In genomic region chr7:43943702-43944187, GRCh38 we compare ENCODE assay signal across 25 cellular contexts. TPM values are rescaled to one million over a fixed set of nuclear protein-coding genes. Genes with fewer than 3 reads are reported as not detected.
DNase-seq lines count a peak whose midpoint lies in the region; ATAC-seq, FAIRE-seq and TF ChIP-seq lines count a peak whose summit lies in the region.
"Had no signal": no experiment of that assay in that cellular context is flagged by ENCODE, and none has a peak within 500 bp of the region (broad histone marks: within the 10 kb centered on the region; RNA-seq: fewer than 3 reads in every experiment).

No MANE protein-coding gene starts in this region.

- in situ Hi-C loops in K562 (cut with MboI): no loop called here

- peak; percentile 16; the same call in 1 of the 2 replicates for ATAC-seq in HCT116
- ATAC-seq in K562: no peak

- H3K9me1 ChIP-seq in K562 (ENCODE audit: control insufficient read depth, insufficient read depth, low read length): no peaks in the 10 kb centered on the region

- intact Hi-C loops in HCT116 (cut with micrococcal nuclease) (no loop called here), K562 (cut with micrococcal nuclease) (no loop called here)

- TF ChIP-seq RAD21 in HCT116 (IDR thresholded peaks at IDR 0.05; ENCODE audit: low read depth) (no peak), K562 (CRISPR knock-in tag; conservative IDR thresholded peaks at IDR 0.05 in 1 of 2, IDR thresholded peaks at IDR 0.05 in 1 of 2) (no peak)

- H3K4me3 ChIP-seq in HCT116 (replicated peaks in 1 of 2; ENCODE audit: low read depth in 1 of 2, low read length in 2 of 2) (no peak overlapping the region), NB4 (ENCODE audit: low read depth, low read length) (no peak overlapping the region), K562 (no peak overlapping the region), mucosa of rectum (ENCODE audit: low read length in 2 of 2) (no peak overlapping the region), coronary artery (no peak overlapping the region)
- H3K4me3 ChIP-seq: BLaER1 treated with 17β-estradiol and CSF1 and Interleukin-3, amounts not matched to agents 10 nM and 100 nM; SK-N-MC had no signal

- peak overlapping the region; percentile 37 for H3K4me2 ChIP-seq in HCT116 (ENCODE audit: low read length)
- no peak overlapping the region for H3K4me2 ChIP-seq in K562 (ENCODE audit: insufficient read depth, low read length)
- H3K4me2 ChIP-seq: BLaER1 treated with 17β-estradiol and CSF1 and Interleukin-3, amounts not matched to agents 10 nM and 100 nM had no signal

- no peaks in the 10 kb centered on the region for H3K9me3 ChIP-seq in HCT116 (ENCODE audit: control insufficient read depth in 1 of 2, insufficient read depth in 1 of 2, low read depth in 1 of 2, low read length in 2 of 2)
- H3K9me3 ChIP-seq in K562 (replicated peaks; ENCODE audit: control insufficient read depth, insufficient read depth, low read depth, low read length): no peaks in the 10 kb centered on the region
- H3K9me3 ChIP-seq in mucosa of rectum (ENCODE audit: control insufficient read depth in 2 of 2, low read length in 2 of 2): no peaks in the 10 kb centered on the region
- H3K9me3 ChIP-seq: BLaER1 treated with 17β-estradiol and CSF1 and Interleukin-3, amounts not matched to agents 10 nM and 100 nM had no signal

- no peaks in the 10 kb centered on the region for H3K9me2 ChIP-seq in HCT116 (ENCODE audit: insufficient read depth)

- H3K9ac ChIP-seq in HCT116 (ENCODE audit: low read length) (no peak overlapping the region), K562 (ENCODE audit: insufficient read depth in 1 of 2, low read depth in 2 of 2, low read length in 2 of 2) (peak overlapping the region in 1 of 2 experiments; percentile 87; a peak in 2 of 4 replicates), mucosa of rectum (ENCODE audit: low read depth in 1 of 2, low read length in 2 of 2) (peak overlapping the region in 1 of 2 donors; percentile 11)
- H3K9ac ChIP-seq: BLaER1 treated with 17β-estradiol and CSF1 and Interleukin-3, amounts not matched to agents 10 nM and 100 nM had no signal

- no peaks in the 10 kb centered on the region for H4K20me1 ChIP-seq in HCT116 (ENCODE audit: insufficient read depth)
- no peaks in the 10 kb centered on the region for H4K20me1 ChIP-seq in K562 (replicated peaks; ENCODE audit: control insufficient read depth, insufficient read depth, low read length)

- no peak for DNase-seq in HCT116 (ENCODE audit: low read depth, low spot score)
- DNase-seq in NB4 (ENCODE audit: low read depth): peak; percentile 57
- no peak for DNase-seq in K562 (ENCODE audit: extremely low read depth in 1 of 4, low spot score in 3 of 4)
- no peak for DNase-seq in NCI-H2171 (lab: John Stamatoyannopoulos, UW)
- DNase-seq in coronary artery (ENCODE audit: low spot score): no peak
- no peak for DNase-seq in DMS153 treated with DMSO at 0.1 percent for 48 hours (lab: John Stamatoyannopoulos, UW; ENCODE audit: unreplicated experiment)
- DNase-seq: ACHN; CD4-positive, alpha-beta memory T cell; GOT3; Karpas-422; NCI-H1092; NCI-H1436; NCI-H187 treated with DMSO at 0.1 percent for 48 hours; NCI-H226; NCI-H524; OCI-M1; RPMI8226; SHP77 treated with DMSO at 0.1 percent for 48 hours; T-helper 1 cell had no signal

- no peak for FAIRE-seq in K562 (lab: Jason Lieb, UNC)
- FAIRE-seq: G401.6, GM18507 had no signal

- H3K4me1 ChIP-seq in HCT116 (ENCODE audit: control insufficient read depth in 1 of 2, insufficient read depth in 2 of 2, low read length in 2 of 2) (peaks cover 6 to 14% of the 10 kb centered on the region in 2 experiments; a peak in 3 of 4 replicates), K562 (replicated peaks in 1 of 2; ENCODE audit: control insufficient read depth in 2 of 2, insufficient read depth in 2 of 2, low read length in 2 of 2) (no peaks in the 10 kb centered on the region; a peak in 1 of 5 replicates), mucosa of rectum (ENCODE audit: control insufficient read depth in 2 of 2, insufficient read depth in 2 of 2, low read length in 2 of 2) (peaks cover 10 to 14% of the 10 kb centered on the region in 2 donors)

- WGBS in K562 (ENCODE audit: insufficient coverage, low coverage, missing lambda C conversion rate): 65% methylated on average over 11 of the region's 11 CpGs

- BruUV-seq in HCT116 (replicated peaks; lab: Mats Ljungman, UMichigan): no TSS peak
- BruUV-seq in K562 (replicated peaks; lab: Mats Ljungman, UMichigan): no TSS peak

- TF ChIP-seq CTCF in HCT116 (IDR thresholded peaks at IDR 0.05 in 2 of 3, conservative IDR thresholded peaks at IDR 0.05 in 1 of 3; ENCODE audit: borderline replicate concordance in 1 of 3, insufficient read depth in 1 of 3, low read depth in 2 of 3, low read length in 2 of 3) (no peak), NB4 (IDR thresholded peaks at IDR 0.05; ENCODE audit: low read depth, low read length) (no peak), K562 (IDR thresholded peaks at IDR 0.05 in 2 of 3, conservative IDR thresholded peaks at IDR 0.05 in 1 of 3; ENCODE audit: insufficient read depth in 2 of 3, low read depth in 1 of 3, low read length in 3 of 3) (no peak), coronary artery (IDR thresholded peaks at IDR 0.05) (no peak)

- CTCF ChIA-PET in HCT116 (lab: Charles Lee): interaction anchor here (1.6 kb wide), 1 partner anchor 361 kb away, joined by 5 read pairs; the partner anchor contains the start of gene STK17A
- CTCF ChIA-PET in K562 (lab: Yijun Ruan, JAX; ENCODE audit: low intra/inter-chr PET ratio): no interaction called here

- no peak overlapping the region for H3K27ac ChIP-seq in HCT116 (ENCODE audit: low read depth, low read length)
- no peak overlapping the region for H3K27ac ChIP-seq in K562 (ENCODE audit: extremely low read depth, low read depth, low read length)
- H3K27ac ChIP-seq in mucosa of rectum (ENCODE audit: low read depth in 2 of 2, low read length in 2 of 2): peak overlapping the region; percentile 26 to 41
- no peak overlapping the region for H3K27ac ChIP-seq in coronary artery
- H3K27ac ChIP-seq: BLaER1 treated with 17β-estradiol and CSF1 and Interleukin-3, amounts not matched to agents 10 nM and 100 nM; SK-N-MC had no signal

- H2AFZ ChIP-seq in HCT116 (ENCODE audit: low read depth, low read length, poor library complexity, severe bottlenecking) (no peak overlapping the region), K562 (ENCODE audit: low read depth, low read length) (no peak overlapping the region)

- H3K36me3 ChIP-seq in HCT116 (ENCODE audit: control insufficient read depth in 1 of 2, insufficient read depth in 2 of 2, low read length in 2 of 2) (no peaks in the 10 kb centered on the region), K562 (ENCODE audit: control insufficient read depth, insufficient read depth, low read length) (peaks cover 3% of the 10 kb centered on the region; the same call in 1 of the 3 replicates), mucosa of rectum (ENCODE audit: control insufficient read depth in 2 of 2, insufficient read depth in 2 of 2, low read length in 2 of 2) (peaks cover 0 to 6% of the 10 kb centered on the region in 2 donors)

- RAD21 ChIA-PET in HCT116 (lab: Charles Lee; ENCODE audit: low non-redundant PET in 1 of 2, low total read pairs in 2 of 2, uncharacterized antibody in 2 of 2, unreplicated experiment in 2 of 2): no interaction called here

- H3K79me2 ChIP-seq in HCT116 (ENCODE audit: insufficient read depth, low read length) (no peaks in the 10 kb centered on the region), K562 (ENCODE audit: control insufficient read depth, insufficient read depth, low read length) (no peaks in the 10 kb centered on the region)

- POLR2A ChIA-PET in HCT116 (lab: Charles Lee): no interaction called here
- POLR2A ChIA-PET in K562 (lab: Yijun Ruan, JAX): interaction anchor here (0.6 to 1.6 kb wide), 3 partner anchors 14 to 37 kb away, joined by 3 to 6 read pairs (median 4); partner anchors contain the start of gene UBE2D4

- no peak for TF ChIP-seq POLR2A in HCT116 (IDR thresholded peaks at IDR 0.05; ENCODE audit: borderline replicate concordance, extremely low read depth, insufficient read depth, insufficient read length)
- TF ChIP-seq POLR2A in NB4 (IDR thresholded peaks at IDR 0.05; ENCODE audit: extremely low read depth, insufficient read length): no peak
- TF ChIP-seq POLR2A in K562 (conservative IDR thresholded peaks at IDR 0.05): no peak

- TF ChIP-seq EP300 in K562 (IDR thresholded peaks at IDR 0.05; ENCODE audit: low read length): no peak

- no peaks in the 10 kb centered on the region for H3K27me3 ChIP-seq in HCT116 (ENCODE audit: insufficient read depth, low read length)
- no peaks in the 10 kb centered on the region for H3K27me3 ChIP-seq in K562 (ENCODE audit: control insufficient read depth in 2 of 2, insufficient read depth in 2 of 2, low read length in 2 of 2)
- H3K27me3 ChIP-seq in mucosa of rectum (ENCODE audit: control insufficient read depth in 2 of 2, insufficient read depth in 2 of 2, low read length in 2 of 2): no peaks in the 10 kb centered on the region
- H3K27me3 ChIP-seq: BLaER1 treated with 17β-estradiol and CSF1 and Interleukin-3, amounts not matched to agents 10 nM and 100 nM had no signal

RNA-seq across cellular contexts. Expression of gene UBE2D4, which starts 17.5 kb away (rescaled TPM):
- 12.9 TPM for total RNA-seq in HCT116 (2021; ENCODE audit: unreplicated experiment)
- 10.4 and 12.1 TPM in 2 replicates for polyA plus RNA-seq in HCT116 (2012)
- total RNA-seq in K562 (2011; cell fraction: chromatin; rRNA removed; ENCODE audit: low replicate concordance): 5.1 and 8.4 TPM in 2 replicates
- 3.8 and 4.3 TPM in 2 replicates for total RNA-seq in K562 (2011; cell fraction: nucleolus; rRNA removed)
- total RNA-seq in K562 (2011; cell fraction: nucleoplasm; rRNA removed): 4.6 and 7.3 TPM in 2 replicates
- total RNA-seq in K562 (2014; rRNA removed): 4.5 and 9.1 TPM in 2 replicates
- total RNA-seq in K562 (2014; rRNA removed; fragmentation: Illumina TruSeq; extraction: Trizol): 6.4 and 6.9 TPM in 2 replicates
- 7.0 and 8.3 TPM in 2 replicates for total RNA-seq in K562 (2015; rRNA removed; fragmentation: Illumina TruSeq; extraction: Trizol)
- total RNA-seq in K562 (2021): 10.2 and 11.7 TPM in 2 replicates
- polyA plus RNA-seq in K562 (2011; rRNA removed): 14.3 and 17.4 TPM in 2 replicates
- 24.0 and 24.2 TPM in 2 replicates for polyA plus RNA-seq in K562 (2011; cell fraction: cytosol; rRNA removed)
- polyA plus RNA-seq in K562 (2011; cell fraction: nucleus; rRNA removed): 9.4 and 10.3 TPM in 2 replicates
- polyA plus RNA-seq in K562 (2012): 10.5 and 13.2 TPM in 2 replicates
- 12.0 and 16.2 TPM in 2 replicates for polyA plus RNA-seq in K562 (2014; fragmentation: Illumina TruSeq; extraction: Trizol)
- polyA plus RNA-seq in K562 (2014; fragmentation: Nextera tagmentation; extraction: Ambion mirVana): 1 to 10 TPM; 3.3 to 4.7 TPM
- 7.5 and 9.0 TPM in 2 replicates for polyA plus RNA-seq in K562 (2014; rRNA removed)
- polyA minus RNA-seq in K562 (2011; rRNA and poly(A)+ RNA removed): 14.8 and 20.1 TPM in 2 replicates
- polyA minus RNA-seq in K562 (2011; cell fraction: cytosol; rRNA and poly(A)+ RNA removed): 7.6 and 11.1 TPM in 2 replicates
- 1.3 and 4.7 TPM in 2 replicates for polyA minus RNA-seq in K562 (2011; cell fraction: nucleus; rRNA and poly(A)+ RNA removed)

RNA-seq across cellular contexts. Expression of gene URGCP, which starts 37.3 kb away (rescaled TPM):
- 28.0 TPM for total RNA-seq in HCT116 (2021; ENCODE audit: unreplicated experiment)
- 15.9 and 16.8 TPM in 2 replicates for polyA plus RNA-seq in HCT116 (2012)
- total RNA-seq in K562 (2011; cell fraction: chromatin; rRNA removed; ENCODE audit: low replicate concordance): 23.3 and 33.1 TPM in 2 replicates
- total RNA-seq in K562 (2011; cell fraction: nucleolus; rRNA removed): 21.2 and 24.7 TPM in 2 replicates
- total RNA-seq in K562 (2011; cell fraction: nucleoplasm; rRNA removed): 19.4 and 24.6 TPM in 2 replicates
- 17.0 and 18.4 TPM in 2 replicates for total RNA-seq in K562 (2014; rRNA removed)
- total RNA-seq in K562 (2014; rRNA removed; fragmentation: Illumina TruSeq; extraction: Trizol): 9.7 and 10.3 TPM in 2 replicates
- 12.4 and 14.2 TPM in 2 replicates for total RNA-seq in K562 (2015; rRNA removed; fragmentation: Illumina TruSeq; extraction: Trizol)
- total RNA-seq in K562 (2021): 15.6 and 18.7 TPM in 2 replicates
- 14.9 and 15.6 TPM in 2 replicates for polyA plus RNA-seq in K562 (2011; rRNA removed)
- polyA plus RNA-seq in K562 (2011; cell fraction: cytosol; rRNA removed): 11.3 and 12.8 TPM in 2 replicates
- 19.8 and 22.6 TPM in 2 replicates for polyA plus RNA-seq in K562 (2011; cell fraction: nucleus; rRNA removed)
- polyA plus RNA-seq in K562 (2012): 12.3 and 14.9 TPM in 2 replicates
- 14.8 and 25.8 TPM in 2 replicates for polyA plus RNA-seq in K562 (2014; fragmentation: Illumina TruSeq; extraction: Trizol)
- polyA plus RNA-seq in K562 (2014; fragmentation: Nextera tagmentation; extraction: Ambion mirVana): 1 to 10 TPM; 1.7 to 3.8 TPM
- polyA plus RNA-seq in K562 (2014; rRNA removed): 10.7 and 12.5 TPM in 2 replicates
- polyA minus RNA-seq in K562 (2011; rRNA and poly(A)+ RNA removed): 16.6 and 18.6 TPM in 2 replicates
- polyA minus RNA-seq in K562 (2011; cell fraction: cytosol; rRNA and poly(A)+ RNA removed): 9.7 and 11.0 TPM in 2 replicates
- 7.9 and 9.0 TPM in 2 replicates for polyA minus RNA-seq in K562 (2011; cell fraction: nucleus; rRNA and poly(A)+ RNA removed)

RNA-seq across cellular contexts. Expression of gene SPDYE1, which starts 54.0 kb away (rescaled TPM):
- total RNA-seq in HCT116 (2021; ENCODE audit: unreplicated experiment) (not detected), K562 (2014; rRNA removed) (not detected in 2 replicates), K562 (2014; rRNA removed; fragmentation: Illumina TruSeq; extraction: Trizol) (not detected in 2 replicates), K562 (2015; rRNA removed; fragmentation: Illumina TruSeq; extraction: Trizol) (not detected in 2 replicates), K562 (2021) (not detected in 2 replicates)
- 0.06 and 0.10 TPM in 2 replicates for polyA plus RNA-seq in HCT116 (2012)
- 0.65 TPM in 1 of 2 replicates, not detected in the other for total RNA-seq in K562 (2011; cell fraction: chromatin; rRNA removed; ENCODE audit: low replicate concordance)
- not detected in 2 replicates for total RNA-seq in K562 (2011; cell fraction: nucleolus; rRNA removed)
- total RNA-seq in K562 (2011; cell fraction: nucleoplasm; rRNA removed): not detected in 2 replicates
- polyA plus RNA-seq in K562 (2011; rRNA removed) (not detected in 2 replicates), K562 (2014; fragmentation: Illumina TruSeq; extraction: Trizol) (not detected in 2 replicates), K562 (2014; fragmentation: Nextera tagmentation; extraction: Ambion mirVana) (under 1 TPM; 0.04 to 0.10 TPM), K562 (2014; rRNA removed) (not detected in 2 replicates)
- not detected in 2 replicates for polyA plus RNA-seq in K562 (2011; cell fraction: cytosol; rRNA removed)
- polyA plus RNA-seq in K562 (2011; cell fraction: nucleus; rRNA removed): not detected in 2 replicates
- 0.13 and 0.18 TPM in 2 replicates for polyA plus RNA-seq in K562 (2012)
- polyA minus RNA-seq in K562 (2011; rRNA and poly(A)+ RNA removed): not detected in 2 replicates
- polyA minus RNA-seq in K562 (2011; cell fraction: cytosol; rRNA and poly(A)+ RNA removed): not detected in 2 replicates
- polyA minus RNA-seq in K562 (2011; cell fraction: nucleus; rRNA and poly(A)+ RNA removed): not detected in 2 replicates
- total RNA-seq: MCF 10A had no signal

Comparison
In these comparisons a context has a peak if more than half of its experiments do, and no peak if none do; other contexts are left out.
1. H3K27ac ChIP-seq: peak in mucosa of rectum (2 of 2); none in HCT116 (single experiment), K562 (single experiment) and coronary artery (0 of 2).